In the genomic region with DNA sequence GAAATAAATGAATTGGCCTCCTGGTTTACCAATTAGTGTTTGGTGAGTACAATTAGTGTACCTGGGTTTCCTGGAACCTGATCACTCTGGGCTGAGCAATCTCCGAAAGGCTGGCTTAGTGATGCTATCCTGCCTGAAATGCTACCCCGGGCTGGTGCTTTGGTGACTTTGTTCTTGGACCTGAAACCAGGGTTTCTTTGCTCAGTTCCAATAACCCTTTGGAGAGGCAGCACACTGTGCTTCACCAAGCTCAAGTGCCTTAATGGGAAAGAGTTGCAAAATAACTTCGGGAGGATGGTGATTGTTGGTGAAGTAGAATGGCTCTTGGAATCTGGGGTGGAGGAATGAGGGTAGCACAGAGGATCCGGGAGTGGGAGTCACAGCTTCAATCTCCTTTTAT, we compare ENCODE assay signal across 34 cellular contexts. TPM values are rescaled to one million over a fixed set of nuclear protein-coding genes. Genes with fewer than 3 reads are reported as not detected.
"Had no signal": no experiment of that assay in that cellular context is flagged by ENCODE, and none has a peak within 500 bp of the region (broad histone marks: within the 10 kb centered on the region; RNA-seq: fewer than 3 reads in every experiment).

No MANE protein-coding gene starts in this region.

- H3K27me3 ChIP-seq: body of pancreas, breast epithelium, foreskin keratinocyte had no signal

- H3K27ac ChIP-seq: adrenal gland, body of pancreas, breast epithelium, esophagus muscularis mucosa, foreskin keratinocyte, gastrocnemius medialis, heart right ventricle had no signal

- H3K9me3 ChIP-seq: adrenal gland, body of pancreas, breast epithelium, esophagus muscularis mucosa, gastrocnemius medialis, heart right ventricle had no signal

- ATAC-seq: activated CD4-positive, alpha-beta T cell treated with anti-CD3 and anti-CD28 coated beads for 36 hours; activated CD8-positive, alpha-beta memory T cell treated with anti-CD3 and anti-CD28 coated beads, Interleukin-2, amount 10 ng/mL, durations not matched to agents 7 days and 5 days; activated CD8-positive, alpha-beta T cell treated with anti-CD3 and anti-CD28 coated beads, Interleukin-2, amount 10 ng/mL, durations not matched to agents 7 days and 5 days; activated naive CD8-positive, alpha-beta T cell treated with anti-CD3 and anti-CD28 coated beads, Interleukin-2, amount 50 U/mL, for 24 hours; effector memory CD8-positive, alpha-beta T cell; foreskin keratinocyte; gastrocnemius medialis; heart right ventricle had no signal

- H3K36me3 ChIP-seq: adrenal gland, breast epithelium, esophagus muscularis mucosa, gastrocnemius medialis, heart right ventricle, WERI-Rb-1 had no signal

- DNase-seq: activated B cell treated with CpG ODN at 0.5 μM for 24 hours; activated CD4-positive, alpha-beta memory T cell treated with anti-CD3 and anti-CD28 coated beads for 36 hours; activated CD4-positive, alpha-beta T cell treated with anti-CD3 and anti-CD28 coated beads for 36 hours; activated CD4-positive, alpha-beta T cell treated with anti-CD3 and anti-CD28 coated beads, Interleukin-2, amount 10 ng/mL, durations not matched to agents 24 days and 14 days; activated CD4-positive, CD25-positive, alpha-beta regulatory T cell treated with anti-CD3 and anti-CD28 coated beads, Interleukin-2, amount 50 U/mL, for 72 hours; activated CD8-positive, alpha-beta memory T cell treated with anti-CD3 and anti-CD28 coated beads, Interleukin-2, amount 10 ng/mL, durations not matched to agents 7 days and 5 days; activated CD8-positive, alpha-beta memory T cell treated with anti-CD3 and anti-CD28 coated beads, Interleukin-2, amount 50 U/mL, for 4 hours; activated CD8-positive, alpha-beta T cell treated with anti-CD3 and anti-CD28 coated beads, Interleukin-2, amount 10 ng/mL, durations not matched to agents 7 days and 5 days; activated effector memory CD4-positive, alpha-beta T cell treated with anti-CD3 and anti-CD28 coated beads, Interleukin-2, amount 50 U/mL, for 16 hours; activated naive CD4-positive, alpha-beta T cell treated with anti-CD3 and anti-CD28 coated beads for 36 hours; activated naive CD8-positive, alpha-beta T cell treated with anti-CD3 and anti-CD28 coated beads for 36 hours; activated naive CD8-positive, alpha-beta T cell treated with anti-CD3 and anti-CD28 coated beads, Interleukin-2, amount 50 U/mL, for 24 hours; activated T-cell treated with anti-CD3 and anti-CD28 coated beads, Interleukin-2, amount 50 U/mL, for 1 hour; activated T-cell treated with anti-CD3 and anti-CD28 coated beads, Interleukin-2, amount 50 U/mL, for 48 hours; adrenal gland; amygdala; aorta; body of pancreas; cortex of kidney; dermis blood vessel endothelial cell; effector CD4-positive, alpha-beta T cell; effector memory CD8-positive, alpha-beta T cell; erythroblast; foreskin keratinocyte; gastrocnemius medialis; heart right ventricle; T1000; WERI-Rb-1 had no signal

- H3K4me1 ChIP-seq: adrenal gland, body of pancreas, breast epithelium, foreskin keratinocyte, gastrocnemius medialis had no signal

- H3K4me3 ChIP-seq: adrenal gland, body of pancreas, breast epithelium, esophagus muscularis mucosa, gastrocnemius medialis, heart right ventricle had no signal

RNA-seq across cellular contexts. Expression of a gene that starts 6.0 kb away (rescaled TPM):
- total RNA-seq: activated B cell treated with CpG ODN at 0.5 μM for 24 hours; activated CD4-positive, alpha-beta memory T cell treated with anti-CD3 and anti-CD28 coated beads for 36 hours; activated CD4-positive, alpha-beta T cell treated with anti-CD3 and anti-CD28 coated beads for 36 hours; activated CD4-positive, alpha-beta T cell treated with anti-CD3 and anti-CD28 coated beads, Interleukin-2, amount 10 ng/mL, durations not matched to agents 24 days and 14 days; activated CD8-positive, alpha-beta memory T cell treated with anti-CD3 and anti-CD28 coated beads for 36 hours; activated CD8-positive, alpha-beta memory T cell treated with anti-CD3 and anti-CD28 coated beads, Interleukin-2, amount 10 ng/mL, durations not matched to agents 7 days and 5 days; activated CD8-positive, alpha-beta T cell treated with anti-CD3 and anti-CD28 coated beads, Interleukin-2, amount 10 ng/mL, durations not matched to agents 7 days and 5 days; activated naive CD4-positive, alpha-beta T cell treated with anti-CD3 and anti-CD28 coated beads for 36 hours; activated naive CD8-positive, alpha-beta T cell treated with anti-CD3 and anti-CD28 coated beads for 36 hours; activated T-helper 1 cell treated with anti-CD3 and anti-CD28 coated beads, Interleukin-12 subunit alpha, Interleukin-12 subunit beta, Interleukin-2, Interleukin-4 antibody, amounts not matched to agents 30 ng/mL and 10 ng/mL and 1 ng/mL, durations not matched to agents 14 hours and 24 hours and 36 hours; activated T-helper 2 cell treated with anti-CD3 and anti-CD28 coated beads, Interferon-gamma antibody, Interleukin-2, Interleukin-4, amounts not matched to agents 10 μg/mL and 5 μg/mL and 100 μg/mL, durations not matched to agents 14 hours and 24 hours and 36 hours; dermis blood vessel endothelial cell; T-helper 2 cell treated with Interferon-gamma antibody and Interleukin-4, amounts not matched to agents 100 ng/mL and 5 ng/mL, for 36 hours had no signal
